ENCODE assay signal across 13 cellular contexts in genomic region chr4:113579360-113579759, GRCh38.
"Had no signal": no experiment of that assay in that cellular context is flagged by ENCODE, and none has a peak within 500 bp of the region (broad histone marks: within the 10 kb centered on the region; RNA-seq: fewer than 3 reads in every experiment).

No MANE protein-coding gene starts in this region.

- H3K27me3 ChIP-seq: colonic mucosa, right lobe of liver had no signal

- H3K9me3 Mint-ChIP-seq: nephron progenitor cell had no signal

- DNase-seq: activated CD4-positive, alpha-beta T cell treated with anti-CD3 and anti-CD28 coated beads, Interleukin-2, amount 10 ng/mL, durations not matched to agents 7 days and 5 days; activated CD8-positive, alpha-beta memory T cell treated with anti-CD3 and anti-CD28 coated beads for 24 hours; activated naive CD4-positive, alpha-beta T cell; colonic mucosa; hippocampal formation; kidney; mesendoderm; nephron progenitor cell; occipital lobe; right lobe of liver; SW 1271 had no signal

- H3K4me1 ChIP-seq: colonic mucosa had no signal

- H3K4me3 ChIP-seq: colonic mucosa, right lobe of liver, smooth muscle cell had no signal

- H3K36me3 ChIP-seq: colonic mucosa, right lobe of liver had no signal

- H3K27ac Mint-ChIP-seq: activated CD4-positive, alpha-beta T cell treated with anti-CD3 and anti-CD28 coated beads, Interleukin-2, amount 10 ng/mL, durations not matched to agents 7 days and 5 days; nephron progenitor cell; progenitor cell of endocrine pancreas had no signal

- ATAC-seq: right lobe of liver had no signal

- H3K9me3 ChIP-seq: colonic mucosa, right lobe of liver had no signal

- H3K27ac ChIP-seq: colonic mucosa, right lobe of liver had no signal

- H3K4me3 Mint-ChIP-seq: activated CD4-positive, alpha-beta T cell treated with anti-CD3 and anti-CD28 coated beads, Interleukin-2, amount 10 ng/mL, durations not matched to agents 7 days and 5 days; nephron progenitor cell had no signal

- H3K27me3 Mint-ChIP-seq: activated CD4-positive, alpha-beta T cell treated with anti-CD3 and anti-CD28 coated beads, Interleukin-2, amount 10 ng/mL, durations not matched to agents 7 days and 5 days; progenitor cell of endocrine pancreas had no signal
